Comparison of ENCODE assay signal across 18 cellular contexts in genomic region chr3:31247063-31247447, GRCh38.
DNase-seq lines count a peak whose midpoint lies in the region; ATAC-seq, FAIRE-seq and TF ChIP-seq lines count a peak whose summit lies in the region.
"Had no signal": no experiment of that assay in that cellular context is flagged by ENCODE, and none has a peak within 500 bp of the region (broad histone marks: within the 10 kb centered on the region; RNA-seq: fewer than 3 reads in every experiment).

No MANE protein-coding gene starts in this region.

- H3K9ac ChIP-seq in DND-41 (ENCODE audit: low read depth, low read length) (no peak overlapping the region), GM12878 (ENCODE audit: control insufficient read depth, insufficient read depth, low read length) (peak overlapping the region; percentile 26; the same call in 1 of the 2 replicates)
- H3K9ac ChIP-seq: BLaER1 treated with 17β-estradiol and CSF1 and Interleukin-3, amounts not matched to agents 10 nM and 100 nM; KMS-11 had no signal

- TF ChIP-seq POLR2A in GM12878 (IDR thresholded peaks at IDR 0.05; ENCODE audit: low read depth, low read length) = no peak
- TF ChIP-seq POLR2A in erythroblast (IDR thresholded peaks at IDR 0.05; ENCODE audit: low read length) = no peak

- no TSS peak for BruUV-seq in GM12878 (replicated peaks; lab: Mats Ljungman, UMichigan)

- SMC1A ChIA-PET in GM12878 (lab: Charles Lee; ENCODE audit: uncharacterized antibody, unreplicated experiment) = interaction anchor here (0.8 to 13.1 kb wide), 18 partner anchors 9 to 292 kb away, joined by 3 to 378 read pairs (median 6); partner anchors contain the start of gene STT3B

- H3K4me3 ChIP-seq in DND-41 (ENCODE audit: low read depth in 1 of 2, low read length in 2 of 2) = no peak overlapping the region
- peak overlapping the region; percentile 21; the same call in 1 of the 2 replicates for H3K4me3 ChIP-seq in GM12878
- H3K4me3 ChIP-seq: BLaER1 treated with 17β-estradiol and CSF1 and Interleukin-3, amounts not matched to agents 10 nM and 100 nM had no signal

- H3K27ac ChIP-seq in DND-41 (ENCODE audit: low read length) = no peak overlapping the region
- peak overlapping the region; percentile 19 for H3K27ac ChIP-seq in GM12878 (ENCODE audit: control insufficient read depth, insufficient read depth)
- H3K27ac ChIP-seq in caudate nucleus (ENCODE audit: low read depth, low read length) = no peak overlapping the region
- H3K27ac ChIP-seq: BLaER1 treated with 17β-estradiol and CSF1 and Interleukin-3, amounts not matched to agents 10 nM and 100 nM; KMS-11 had no signal

- H3K4me2 ChIP-seq in DND-41 (ENCODE audit: insufficient read depth, low read length) = no peak overlapping the region
- H3K4me2 ChIP-seq in GM12878 (ENCODE audit: control insufficient read depth, insufficient read depth) = peak overlapping the region; percentile 29; the same call in 1 of the 2 replicates
- H3K4me2 ChIP-seq: BLaER1 treated with 17β-estradiol and CSF1 and Interleukin-3, amounts not matched to agents 10 nM and 100 nM; KMS-11 had no signal

- no peak for TF ChIP-seq RAD21 in GM12878 (IDR thresholded peaks at IDR 0.05; ENCODE audit: insufficient read depth, low read depth, low read length)

- ATAC-seq in DND-41 (ENCODE audit: insufficient read depth, low read depth) (no peak), GM18868 (IDR thresholded peaks at IDR 0.05; ENCODE audit: unreplicated experiment) (peak; percentile 9), GM12878 (peak; percentile 29), GM21447 (IDR thresholded peaks at IDR 0.05; ENCODE audit: unreplicated experiment) (no peak)

- H3K27me3 Mint-ChIP-seq in nephron progenitor cell (ENCODE audit: low read depth, poor library complexity) = no peaks in the 10 kb centered on the region
- H3K27me3 Mint-ChIP-seq: CD4-positive, alpha-beta T cell had no signal

- no peak for FAIRE-seq in GM12878 (lab: Jason Lieb, UNC)
- FAIRE-seq: H54, HepG2, HTR-8/SVneo had no signal

- in situ Hi-C loops in GM12878 (cut with MboI) = loop anchor here (10.0 kb wide), 1 partner anchor 288 kb away; the partner anchor contains the start of gene STT3B

- POLR2A ChIA-PET in GM12878 (lab: Charles Lee) = interaction anchor here (0.6 to 6.9 kb wide), 5 partner anchors 15 to 293 kb away, joined by 4 to 69 read pairs (median 13); partner anchors contain the start of gene STT3B

- no peaks in the 10 kb centered on the region for H3K27me3 ChIP-seq in DND-41 (ENCODE audit: insufficient read depth, low read length, poor library complexity)
- H3K27me3 ChIP-seq in GM12878 (replicated peaks in 1 of 2; ENCODE audit: control insufficient read depth in 2 of 2, insufficient read depth in 2 of 2, low read length in 1 of 2) = no peaks in the 10 kb centered on the region
- H3K27me3 ChIP-seq: BLaER1 treated with 17β-estradiol and CSF1 and Interleukin-3, amounts not matched to agents 10 nM and 100 nM had no signal

- no peaks in the 10 kb centered on the region for H3K36me3 ChIP-seq in DND-41 (ENCODE audit: insufficient read depth, low read length)
- H3K36me3 ChIP-seq in GM12878 (ENCODE audit: control insufficient read depth in 2 of 2, insufficient read depth in 2 of 2, low read length in 1 of 2) = no peaks in the 10 kb centered on the region
- H3K36me3 ChIP-seq: BLaER1 treated with 17β-estradiol and CSF1 and Interleukin-3, amounts not matched to agents 10 nM and 100 nM had no signal

- H3K27ac Mint-ChIP-seq in nephron progenitor cell = peak overlapping the region; percentile 3
- H3K27ac Mint-ChIP-seq: CD4-positive, alpha-beta T cell had no signal

- TF ChIP-seq EP300 in GM12878 (IDR thresholded peaks at IDR 0.05; ENCODE audit: borderline replicate concordance in 1 of 2, control insufficient read depth in 1 of 2, low read depth in 2 of 2, low read length in 2 of 2) = no peak

- TF ChIP-seq CTCF in DND-41 (IDR thresholded peaks at IDR 0.05; ENCODE audit: borderline replicate concordance, extremely low read depth, low read length, poor library complexity, severe bottlenecking) = no peak
- TF ChIP-seq CTCF in GM12878 (IDR thresholded peaks at IDR 0.05 in 2 of 3, conservative IDR thresholded peaks at IDR 0.05 in 1 of 3; ENCODE audit: control insufficient read depth in 2 of 3, extremely low read depth in 1 of 3, insufficient read depth in 1 of 3, low read depth in 3 of 3, low read length in 3 of 3) = no peak
- no peak for TF ChIP-seq CTCF in nephron progenitor cell (IDR thresholded peaks at IDR 0.05)

- no peaks in the 10 kb centered on the region for H3K9me3 ChIP-seq in DND-41 (ENCODE audit: insufficient read depth, low read length, severe bottlenecking)
- H3K9me3 ChIP-seq in GM12878 (replicated peaks; ENCODE audit: control insufficient read depth, insufficient read depth, low read length) = peaks cover 4% of the 10 kb centered on the region; the same call in 2 of the 3 replicates

- H3K36me3 Mint-ChIP-seq in nephron progenitor cell (ENCODE audit: low read depth) = peaks cover 5% of the 10 kb centered on the region

- H3K4me1 ChIP-seq in DND-41 (ENCODE audit: insufficient read depth, low read length) (peaks cover 24% of the 10 kb centered on the region), GM12878 (ENCODE audit: control insufficient read depth, insufficient read depth, low read length) (peaks cover 47% of the 10 kb centered on the region)

- H3K4me3 Mint-ChIP-seq in nephron progenitor cell = no peak overlapping the region
- H3K4me3 Mint-ChIP-seq: CD4-positive, alpha-beta T cell had no signal

- H4K20me1 ChIP-seq in DND-41 (ENCODE audit: insufficient read depth, low read length) (no peaks in the 10 kb centered on the region), GM12878 (ENCODE audit: control insufficient read depth, insufficient read depth) (no peaks in the 10 kb centered on the region)
- H4K20me1 ChIP-seq: BLaER1 treated with 17β-estradiol and CSF1 and Interleukin-3, amounts not matched to agents 10 nM and 100 nM had no signal

- RAD21 ChIA-PET in GM12878 (lab: Charles Lee; ENCODE audit: unreplicated experiment) = interaction anchor here (1.0 to 16.3 kb wide), 12 partner anchors 9 to 334 kb away, joined by 3 to 381 read pairs (median 6); partner anchors contain the start of gene STT3B

- DNase-seq in DND-41 (no peak), GM12878 (ENCODE audit: low read depth, low spot score) (no peak), nephron progenitor cell (no peak), erythroblast (lab: John Stamatoyannopoulos, UW) (no peak), caudate nucleus (lab: John Stamatoyannopoulos, UW) (no peak), posterior vena cava (ENCODE audit: low spot score) (no peak)
- DNase-seq: ACHN; Calu3; CD4-positive, alpha-beta T cell; DMS79; GDM1 had no signal

- CTCF ChIA-PET in GM12878 (lab: Yijun Ruan, JAX) = interaction anchor here (0.6 to 1.4 kb wide), 7 partner anchors 20 to 449 kb away, joined by 3 to 5 read pairs (median 3); no protein-coding TSS in a partner anchor

- H3K4me1 Mint-ChIP-seq in nephron progenitor cell = peaks cover 55% of the 10 kb centered on the region

- peaks cover 3% of the 10 kb centered on the region for H3K9me3 Mint-ChIP-seq in nephron progenitor cell

- WGBS in GM12878 (ENCODE audit: insufficient coverage, insufficient replicate concordance, low lambda C conversion rate, missing lambda C conversion rate) = 80% methylated on average over 2 of the region's 2 CpGs

- H2AFZ ChIP-seq in DND-41 (ENCODE audit: low read depth, low read length) (peak overlapping the region; percentile 24), GM12878 (ENCODE audit: control insufficient read depth, low read depth, low read length) (no peak overlapping the region)

- intact Hi-C loops in GM12878 (cut with micrococcal nuclease; ENCODE audit: unreplicated experiment) (loop anchor here (5.0 to 10.0 kb wide), 3 partner anchors 145 to 262 kb away; no protein-coding TSS in a partner anchor), posterior vena cava (cut with DNase I) (no loop called here)

- H3K79me2 ChIP-seq in DND-41 (ENCODE audit: insufficient read depth, low read length) (no peaks in the 10 kb centered on the region), GM12878 (ENCODE audit: control insufficient read depth, insufficient read depth, low read length) (peaks cover 3% of the 10 kb centered on the region; the same call in 1 of the 2 replicates)

TF ChIP-seq in GM12878, 131 proteins besides CTCF, POLR2A, EP300 and RAD21 (continues in another document):
- TF ChIP-seq TCF7 (IDR thresholded peaks at IDR 0.05; ENCODE audit: borderline replicate concordance) (no peak), IKZF2 (IDR thresholded peaks at IDR 0.05) (0 out of 4 replicates have a peak, but pooled peaks of 1 of the 2 experiments have one; percentile 11), USF2 (IDR thresholded peaks at IDR 0.05; ENCODE audit: borderline replicate concordance, low read depth, low read length) (no peak), PAX8 (IDR thresholded peaks at IDR 0.05) (no peak), HDGF (IDR thresholded peaks at IDR 0.05) (peak; percentile 77; the same call in 1 of the 2 replicates), IKZF1 (conservative IDR thresholded peaks at IDR 0.05) (0 out of 2 replicates have a peak, but pooled peaks have one; percentile 25), POLR2AphosphoS5 (IDR thresholded peaks at IDR 0.05; ENCODE audit: low read length) (0 out of 2 replicates have a peak, but pooled peaks have one; percentile 28), RELB (IDR thresholded peaks at IDR 0.05; ENCODE audit: low read depth) (0 out of 2 replicates have a peak, but pooled peaks have one; percentile 25), NBN (IDR thresholded peaks at IDR 0.05) (peak; percentile 19; the same call in 1 of the 2 replicates)

Comparison
In these comparisons a context has a peak if more than half of its experiments do, and no peak if none do; other contexts are left out.
1. ATAC-seq: peak in GM18868 (single experiment) and GM12878 (single experiment); none in DND-41 (single experiment) and GM21447 (single experiment).